ENCODE assay signal across 22 cellular contexts in genomic region chr12:24919346-24920001, GRCh38. TPM values are rescaled to one million over a fixed set of nuclear protein-coding genes. Genes with fewer than 3 reads are reported as not detected.
DNase-seq lines count a peak whose midpoint lies in the region; ATAC-seq and TF ChIP-seq lines count a peak whose summit lies in the region.
"Had no signal": no experiment of that assay in that cellular context is flagged by ENCODE, and none has a peak within 500 bp of the region (broad histone marks: within the 10 kb centered on the region; RNA-seq: fewer than 3 reads in every experiment).

No MANE protein-coding gene starts in this region.

- no peak for TF ChIP-seq CTCF in osteoblast (IDR thresholded peaks at IDR 0.05; ENCODE audit: extremely low read depth, low read depth, low read length)

- peaks cover 4% of the 10 kb centered on the region for H3K27me3 Mint-ChIP-seq in activated T-cell treated with anti-CD3 and anti-CD28 coated beads, Interleukin-2, amount 50 U/mL, for 4 hours (ENCODE audit: low read depth)
- H3K27me3 Mint-ChIP-seq in stimulated activated naive B cell treated with anti-CD40 and anti-IgM and Interleukin-4, amounts not matched to agents 10 μg/mL and 1 μg/mL and 100 μg/mL, for 72 hours = no peaks in the 10 kb centered on the region
- H3K27me3 Mint-ChIP-seq: CD4-positive, alpha-beta T cell had no signal

- peak overlapping the region; percentile 29 for H3K27ac ChIP-seq in osteoblast (ENCODE audit: low read depth, low read length)
- H3K27ac ChIP-seq: hepatocyte, pancreas, sigmoid colon, VCaP had no signal

- peak; percentile 86 to 94 for ATAC-seq in activated T-cell treated with anti-CD3 and anti-CD28 coated beads, Interleukin-2, amount 50 U/mL, for 4 hours
- ATAC-seq in stimulated activated naive B cell treated with anti-CD40 and anti-IgM and Interleukin-4, amounts not matched to agents 10 μg/mL and 1 μg/mL and 100 μg/mL, for 72 hours (replicated peaks) = peak; percentile 89 to 93
- no peak for ATAC-seq in SK-N-SH treated with all-trans-retinoic acid at 6 μM for 48 hours
- ATAC-seq in HG02981 (IDR thresholded peaks at IDR 0.05; ENCODE audit: unreplicated experiment) = no peak
- ATAC-seq: pancreas had no signal

- no peak overlapping the region for H2AFZ ChIP-seq in osteoblast (ENCODE audit: low read length)
- H2AFZ ChIP-seq: hepatocyte had no signal

- no peak overlapping the region for H3K4me3 Mint-ChIP-seq in activated T-cell treated with anti-CD3 and anti-CD28 coated beads, Interleukin-2, amount 50 U/mL, for 4 hours
- H3K4me3 Mint-ChIP-seq in stimulated activated naive B cell treated with anti-CD40 and anti-IgM and Interleukin-4, amounts not matched to agents 10 μg/mL and 1 μg/mL and 100 μg/mL, for 72 hours = no peak overlapping the region
- H3K4me3 Mint-ChIP-seq: CD4-positive, alpha-beta T cell had no signal

- H3K9me3 Mint-ChIP-seq in activated T-cell treated with anti-CD3 and anti-CD28 coated beads, Interleukin-2, amount 50 U/mL, for 4 hours = no peaks in the 10 kb centered on the region
- no peaks in the 10 kb centered on the region for H3K9me3 Mint-ChIP-seq in stimulated activated naive B cell treated with anti-CD40 and anti-IgM and Interleukin-4, amounts not matched to agents 10 μg/mL and 1 μg/mL and 100 μg/mL, for 72 hours
- H3K9me3 Mint-ChIP-seq: activated T-helper 2 cell treated with anti-CD3 and anti-CD28 coated beads, Interferon-gamma antibody, Interleukin-2, Interleukin-4, amounts not matched to agents 10 μg/mL and 5 μg/mL and 100 μg/mL, durations not matched to agents 14 hours and 24 hours and 36 hours; CD4-positive, alpha-beta T cell had no signal

- H3K36me3 Mint-ChIP-seq in activated T-cell treated with anti-CD3 and anti-CD28 coated beads, Interleukin-2, amount 50 U/mL, for 4 hours (ENCODE audit: insufficient read depth) = no peaks in the 10 kb centered on the region
- peaks cover 0 to 7% of the 10 kb centered on the region in 2 donors for H3K36me3 Mint-ChIP-seq in stimulated activated naive B cell treated with anti-CD40 and anti-IgM and Interleukin-4, amounts not matched to agents 10 μg/mL and 1 μg/mL and 100 μg/mL, for 72 hours

- H3K36me3 ChIP-seq in osteoblast (ENCODE audit: insufficient read depth, low read length) = no peaks in the 10 kb centered on the region
- H3K36me3 ChIP-seq: pancreas, sigmoid colon had no signal

- no peaks in the 10 kb centered on the region for H3K27me3 ChIP-seq in osteoblast (ENCODE audit: insufficient read depth, low read length)
- H3K27me3 ChIP-seq: hepatocyte, pancreas, sigmoid colon had no signal

- peaks cover 10% of the 10 kb centered on the region for H4K20me1 ChIP-seq in osteoblast (ENCODE audit: insufficient read depth, low read length)

- H3K27ac Mint-ChIP-seq in stimulated activated naive B cell treated with anti-CD40 and anti-IgM and Interleukin-4, amounts not matched to agents 10 μg/mL and 1 μg/mL and 100 μg/mL, for 72 hours = no peak overlapping the region
- H3K27ac Mint-ChIP-seq: activated T-helper 2 cell treated with anti-CD3 and anti-CD28 coated beads, Interferon-gamma antibody, Interleukin-2, Interleukin-4, amounts not matched to agents 10 μg/mL and 5 μg/mL and 100 μg/mL, durations not matched to agents 14 hours and 24 hours and 36 hours; CD4-positive, alpha-beta T cell had no signal

- peaks cover 74% of the 10 kb centered on the region for H3K79me2 ChIP-seq in osteoblast (ENCODE audit: insufficient read depth, low read length)

- peaks cover 27% of the 10 kb centered on the region for H3K4me1 Mint-ChIP-seq in activated T-cell treated with anti-CD3 and anti-CD28 coated beads, Interleukin-2, amount 50 U/mL, for 4 hours (ENCODE audit: low read depth)
- peaks cover 23 to 36% of the 10 kb centered on the region in 2 donors for H3K4me1 Mint-ChIP-seq in stimulated activated naive B cell treated with anti-CD40 and anti-IgM and Interleukin-4, amounts not matched to agents 10 μg/mL and 1 μg/mL and 100 μg/mL, for 72 hours

- no peaks in the 10 kb centered on the region for H3K9me3 ChIP-seq in osteoblast (ENCODE audit: low read depth, low read length)
- H3K9me3 ChIP-seq: pancreas, sigmoid colon had no signal

- H3K4me3 ChIP-seq in osteoblast (ENCODE audit: insufficient read depth, low read length) = no peak overlapping the region
- H3K4me3 ChIP-seq: hepatocyte, lung, pancreas, sigmoid colon had no signal

- peaks cover 18% of the 10 kb centered on the region for H3K4me1 ChIP-seq in osteoblast (ENCODE audit: insufficient read depth, low read length)
- H3K4me1 ChIP-seq: sigmoid colon had no signal

- H3K4me2 ChIP-seq in osteoblast (ENCODE audit: insufficient read depth, low read length) = no peak overlapping the region
- H3K4me2 ChIP-seq: hepatocyte had no signal

- peak; percentile 25 for DNase-seq in activated T-cell treated with anti-CD3 and anti-CD28 coated beads for 48 hours (ENCODE audit: low read depth)
- no peak for DNase-seq in activated T-cell treated with anti-CD3 and anti-CD28 coated beads for 4 hours
- no peak for DNase-seq in activated T-cell treated with anti-CD3 and anti-CD28 coated beads, Interleukin-2, amount 50 U/mL, for 4 hours
- DNase-seq in osteoblast (ENCODE audit: insufficient read length, low spot score, missing footprints) = peak; percentile 64
- DNase-seq in stimulated activated naive B cell treated with anti-CD40 and anti-IgM and Interleukin-4, amounts not matched to agents 10 μg/mL and 1 μg/mL and 100 μg/mL, for 72 hours = peak; percentile 33
- DNase-seq in nucleus accumbens (lab: John Stamatoyannopoulos, UW) = no peak
- DNase-seq: CD4-positive, alpha-beta T cell; DMS153; GF-D8; NCI-H1092 treated with DMSO at 0.1 percent for 48 hours; NCI-H2107; NCI-H526; pancreas; Right ventricle myocardium superior; sigmoid colon; T-helper 1 cell had no signal

TF ChIP-seq in SK-N-SH treated with all-trans-retinoic acid at 6 μM for 48 hours, 23 proteins besides CTCF, POLR2A, EP300 and RAD21:
- TF ChIP-seq TCF4 (CRISPR knock-in tag; IDR thresholded peaks at IDR 0.05; ENCODE audit: borderline replicate concordance) (no peak), PPARA (CRISPR knock-in tag; IDR thresholded peaks at IDR 0.05; ENCODE audit: borderline replicate concordance) (no peak), SNAI2 (CRISPR knock-in tag; IDR thresholded peaks at IDR 0.05) (no peak), CREB5 (CRISPR knock-in tag; IDR thresholded peaks at IDR 0.05; ENCODE audit: low read depth) (no peak), ZC3H10 (CRISPR knock-in tag; IDR thresholded peaks at IDR 0.05) (no peak), ZNF70 (CRISPR knock-in tag; IDR thresholded peaks at IDR 0.05) (no peak), ZFP3 (CRISPR knock-in tag; IDR thresholded peaks at IDR 0.05) (no peak), ZFP30 (CRISPR knock-in tag; IDR thresholded peaks at IDR 0.05) (no peak), BACH2 (CRISPR knock-in tag; IDR thresholded peaks at IDR 0.05; ENCODE audit: borderline replicate concordance) (no peak), ARNTL (CRISPR knock-in tag; IDR thresholded peaks at IDR 0.05; ENCODE audit: borderline replicate concordance, low read depth) (no peak), ESRRG (CRISPR knock-in tag; IDR thresholded peaks at IDR 0.05) (no peak), POU6F1 (CRISPR knock-in tag; IDR thresholded peaks at IDR 0.05; ENCODE audit: borderline replicate concordance, low read depth) (no peak), OSR1 (CRISPR knock-in tag; IDR thresholded peaks at IDR 0.05) (no peak), ZNF565 (CRISPR knock-in tag; conservative IDR thresholded peaks at IDR 0.05; ENCODE audit: low read depth) (no peak), CSDC2 (CRISPR knock-in tag; IDR thresholded peaks at IDR 0.05) (no peak), RARB (CRISPR knock-in tag; IDR thresholded peaks at IDR 0.05) (no peak)

RNA-seq across cellular contexts. Expression of gene BCAT1, which starts 29.4 kb away (rescaled TPM):
- 10 to 100 TPM; 19.2 to 39.0 (median 25.6) TPM for total RNA-seq in activated T-cell treated with anti-CD3 and anti-CD28 coated beads, Interleukin-2, amount 50 U/mL, for 4 hours
- 239 and 273 TPM in 2 replicates for total RNA-seq in osteoblast

Comparison
In these comparisons a context has a peak if more than half of its experiments do, and no peak if none do; other contexts are left out.
1. DNase-seq: peak in activated T-cell treated with anti-CD3 and anti-CD28 coated beads for 48 hours (single experiment), osteoblast (single experiment) and stimulated activated naive B cell treated with anti-CD40 and anti-IgM and Interleukin-4, amounts not matched to agents 10 μg/mL and 1 μg/mL and 100 μg/mL, for 72 hours (single experiment); none in activated T-cell treated with anti-CD3 and anti-CD28 coated beads for 4 hours (single experiment), activated T-cell treated with anti-CD3 and anti-CD28 coated beads, Interleukin-2, amount 50 U/mL, for 4 hours (single experiment) and nucleus accumbens (0 of 56).
2. ATAC-seq: peak in activated T-cell treated with anti-CD3 and anti-CD28 coated beads, Interleukin-2, amount 50 U/mL, for 4 hours (2 of 2) and stimulated activated naive B cell treated with anti-CD40 and anti-IgM and Interleukin-4, amounts not matched to agents 10 μg/mL and 1 μg/mL and 100 μg/mL, for 72 hours (2 of 2); none in SK-N-SH treated with all-trans-retinoic acid at 6 μM for 48 hours (single experiment) and HG02981 (single experiment).